Comparison of ENCODE assay signal across 12 cellular contexts in the genomic region with DNA sequence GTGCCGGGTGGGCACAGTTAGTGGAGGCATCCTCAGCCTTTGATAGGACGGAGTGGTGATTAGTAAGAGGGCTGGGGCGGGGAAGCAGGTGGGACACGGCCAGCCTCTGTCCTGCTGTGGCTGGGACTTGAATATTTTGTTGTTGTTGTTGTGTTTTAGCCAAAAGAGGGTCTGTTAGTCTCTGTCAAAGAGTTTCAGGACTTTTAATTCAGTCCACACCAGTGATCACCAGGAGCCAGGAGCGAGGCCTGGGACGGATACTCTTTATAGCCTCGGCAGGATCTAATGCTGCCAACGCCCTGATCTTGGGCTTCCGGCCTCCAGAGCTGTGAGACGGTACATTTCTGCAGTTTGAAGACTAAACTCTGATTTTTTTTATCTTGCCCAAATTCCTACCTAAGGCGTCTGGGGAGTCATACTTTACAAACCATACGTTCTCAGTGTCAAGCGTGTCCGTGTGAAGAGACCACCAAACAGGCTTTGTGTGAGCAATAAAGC. TPM values are rescaled to one million over a fixed set of nuclear protein-coding genes. Genes with fewer than 3 reads are reported as not detected.
DNase-seq lines count a peak whose midpoint lies in the region; FAIRE-seq and TF ChIP-seq lines count a peak whose summit lies in the region.
"Had no signal": no experiment of that assay in that cellular context is flagged by ENCODE, and none has a peak within 500 bp of the region (broad histone marks: within the 10 kb centered on the region; RNA-seq: fewer than 3 reads in every experiment).

No MANE protein-coding gene starts in this region.

- no peak for FAIRE-seq in H1 (lab: Jason Lieb, UNC)

- no peak overlapping the region; a peak in 1 of 7 replicates for H3K9ac ChIP-seq in H1 (replicated peaks in 1 of 4; ENCODE audit: extremely low read depth in 1 of 4, low read depth in 3 of 4, low read length in 3 of 4)

- H2BK15ac ChIP-seq in H1 (ENCODE audit: low read length) = 0 out of 2 replicates have a peak overlapping the region, but pooled peaks have one; percentile 19

- TF ChIP-seq RAD21 in H1 (IDR thresholded peaks at IDR 0.05 in 1 of 2, conservative IDR thresholded peaks at IDR 0.05 in 1 of 2; ENCODE audit: low read depth in 2 of 2, low read length in 2 of 2) = no peak

- no peak overlapping the region for H2AK5ac ChIP-seq in H1 (ENCODE audit: low read depth, low read length)

- no peaks in the 10 kb centered on the region; the same call in 1 of the 2 replicates for H3K23me2 ChIP-seq in H1 (ENCODE audit: low read depth, low read length)

- peak overlapping the region; percentile 11 to 26; a peak in 2 of 4 replicates for H3K4me2 ChIP-seq in H1 (ENCODE audit: insufficient read depth in 1 of 2, low read depth in 2 of 2, low read length in 2 of 2)

- H3K4me3 ChIP-seq in H1 (ENCODE audit: extremely low read depth in 1 of 4, insufficient read depth in 2 of 4, low read depth in 3 of 4, low read length in 4 of 4) (no peak overlapping the region), skin epidermis (no peak overlapping the region)
- H3K4me3 ChIP-seq: heart right ventricle had no signal

- H3K27me3 ChIP-seq in H1 (replicated peaks in 1 of 4; ENCODE audit: control insufficient read depth in 3 of 4, extremely low read depth in 1 of 4, insufficient read depth in 3 of 4, low read length in 3 of 4) = no peaks in the 10 kb centered on the region
- H3K27me3 ChIP-seq: heart right ventricle had no signal

- no peak for TF ChIP-seq EP300 in H1 (IDR thresholded peaks at IDR 0.05; ENCODE audit: borderline replicate concordance in 1 of 2, low read depth in 2 of 2, low read length in 2 of 2)

- H3K18ac ChIP-seq in H1 (ENCODE audit: extremely low read depth, low read length) = peak overlapping the region; percentile 22; the same call in 1 of the 2 replicates

- H4K5ac ChIP-seq in H1 (ENCODE audit: insufficient read length, low read depth, low read length) = peak overlapping the region; percentile 1

- H2BK20ac ChIP-seq in H1 (ENCODE audit: low read length) = no peak overlapping the region

- H4K8ac ChIP-seq in H1 (ENCODE audit: extremely low read depth, insufficient read depth, low read length) = no peak overlapping the region

- peaks cover 63% of the 10 kb centered on the region for H3K4me1 Mint-ChIP-seq in T-helper 1 cell treated with Interleukin-12 subunit alpha and Interleukin-12 subunit beta and Interleukin-4 antibody, amounts not matched to agents 30 μg/mL and 1 μg/mL, for 36 hours (ENCODE audit: low read depth)

- H3K36me3 Mint-ChIP-seq in T-helper 1 cell treated with Interleukin-12 subunit alpha and Interleukin-12 subunit beta and Interleukin-4 antibody, amounts not matched to agents 30 μg/mL and 1 μg/mL, for 36 hours (ENCODE audit: low read depth) = peaks cover 10% of the 10 kb centered on the region

- WGBS in H1 (ENCODE audit: extremely low coverage in 1 of 2, insufficient coverage in 1 of 2, insufficient read length in 1 of 2, insufficient replicate concordance in 2 of 2, low coverage in 1 of 2, low lambda C conversion rate in 2 of 2, missing lambda C conversion rate in 1 of 2), 2 experiments = 64% methylated on average over 14 of the region's 14 CpGs; no CpG with 5 or more reads in 1 of the 2 experiments

- no peaks in the 10 kb centered on the region for H3K36me3 ChIP-seq in H1 (ENCODE audit: control insufficient read depth in 2 of 4, insufficient read depth in 4 of 4, low read length in 3 of 4)

- peak overlapping the region; percentile 15 for H4K91ac ChIP-seq in H1 (replicated peaks; ENCODE audit: insufficient read length, low read length)

- no peak overlapping the region for H3K4me3 Mint-ChIP-seq in T-helper 1 cell treated with Interleukin-12 subunit alpha and Interleukin-12 subunit beta and Interleukin-4 antibody, amounts not matched to agents 30 μg/mL and 1 μg/mL, for 36 hours

- DNase-seq in T-helper 1 cell (no peak), RWPE1 (ENCODE audit: low spot score) (no peak), H1 (ENCODE audit: low read depth in 1 of 2, low spot score in 2 of 2) (no peak), NCI-H2196 (lab: John Stamatoyannopoulos, UW; ENCODE audit: unreplicated experiment) (no peak), NCI-H69 (lab: John Stamatoyannopoulos, UW) (no peak), CD1c-positive myeloid dendritic cell (ENCODE audit: extremely low spot score) (no peak)
- DNase-seq: DND-41, heart right ventricle, mammary epithelial cell, NCI-H2029 treated with DMSO at 0.1 percent for 48 hours had no signal

- TF ChIP-seq CTCF in RWPE1 (conservative IDR thresholded peaks at IDR 0.05; ENCODE audit: low read depth) (no peak), H1 (IDR thresholded peaks at IDR 0.05; ENCODE audit: control extremely low read depth in 1 of 3, insufficient read depth in 1 of 3, low read depth in 1 of 3, low read length in 3 of 3) (no peak)

- no peak overlapping the region for H3K56ac ChIP-seq in H1 (replicated peaks; ENCODE audit: insufficient read length, low read depth, low read length)

- peaks cover 0 to 9% of the 10 kb centered on the region in 2 experiments; a peak in 2 of 4 replicates for H3K79me2 ChIP-seq in H1 (ENCODE audit: control insufficient read depth in 1 of 2, insufficient read depth in 2 of 2, low read length in 2 of 2)

- no peak overlapping the region for H3K4ac ChIP-seq in H1 (replicated peaks; ENCODE audit: insufficient read length, low read depth, low read length)

- no peak overlapping the region for H2BK120ac ChIP-seq in H1 (replicated peaks; ENCODE audit: low read depth, low read length)

- H3K23ac ChIP-seq in H1 (ENCODE audit: insufficient read length) = no peak overlapping the region

- no peak for TF ChIP-seq POLR2A in H1 (IDR thresholded peaks at IDR 0.05; ENCODE audit: control extremely low read depth in 1 of 2, low read depth in 2 of 2, low read length in 2 of 2)

- no peak overlapping the region for H3K14ac ChIP-seq in H1 (ENCODE audit: insufficient read length)

- CTCF ChIA-PET in RWPE1 (lab: Yijun Ruan, JAX) (interaction anchor here (0.7 kb wide), 1 partner anchor 119 kb away, joined by 3 read pairs; no protein-coding TSS in a partner anchor), H1 (lab: Charles Lee; ENCODE audit: partially characterized antibody) (interaction anchor here (1.7 kb wide), 1 partner anchor 11 kb away, joined by 4 read pairs; no protein-coding TSS in a partner anchor)

- peak overlapping the region; percentile 99 for H3K27ac Mint-ChIP-seq in T-helper 1 cell treated with Interleukin-12 subunit alpha and Interleukin-12 subunit beta and Interleukin-4 antibody, amounts not matched to agents 30 μg/mL and 1 μg/mL, for 36 hours

- peak overlapping the region; percentile 79 for H2BK5ac ChIP-seq in H1 (ENCODE audit: low read depth, low read length)

- peak overlapping the region; percentile 98 for H3K27ac ChIP-seq in RWPE1
- H3K27ac ChIP-seq in H1 (ENCODE audit: low read depth, low read length) = no peak overlapping the region; the same call in 1 of the 2 replicates
- H3K27ac ChIP-seq in skin epidermis = peak overlapping the region in 11 of 21 experiments; percentile 8 to 98 (median 55)

- peak overlapping the region; percentile 75; the same call in 1 of the 2 replicates for H2BK12ac ChIP-seq in H1 (ENCODE audit: low read depth, low read length)

- H3K9me3 ChIP-seq in H1 (ENCODE audit: insufficient read depth in 2 of 2, low read depth in 1 of 2, low read length in 1 of 2) = no peaks in the 10 kb centered on the region
- H3K9me3 ChIP-seq: heart right ventricle had no signal

- H4K20me1 ChIP-seq in H1 (replicated peaks in 1 of 2; ENCODE audit: control insufficient read depth in 1 of 2, insufficient read depth in 2 of 2, low read length in 2 of 2) = peaks cover 0 to under 1% of the 10 kb centered on the region in 2 experiments

- peaks cover 8 to 22% (median 16%) of the 10 kb centered on the region in 4 experiments for H3K4me1 ChIP-seq in H1 (replicated peaks in 1 of 4; ENCODE audit: control insufficient read depth in 3 of 4, insufficient read depth in 4 of 4, low read length in 3 of 4)

- POLR2A ChIA-PET in RWPE1 (lab: Yijun Ruan, JAX; ENCODE audit: low non-redundant PET) = interaction anchor here (0.5 kb wide), 1 partner anchor 150 kb away, joined by 3 read pairs; no protein-coding TSS in a partner anchor
- POLR2A ChIA-PET in H1 (lab: Charles Lee; ENCODE audit: partially characterized antibody) = interaction anchor here (0.7 to 2.4 kb wide), 4 partner anchors 12 to 32 kb away, joined by 3 to 9 read pairs (median 3); no protein-coding TSS in a partner anchor

- no peaks in the 10 kb centered on the region for H3K9me3 Mint-ChIP-seq in T-helper 1 cell treated with Interleukin-12 subunit alpha and Interleukin-12 subunit beta and Interleukin-4 antibody, amounts not matched to agents 30 μg/mL and 1 μg/mL, for 36 hours

- H3K79me1 ChIP-seq in H1 (ENCODE audit: low read depth, low read length) = 0 out of 2 replicates have a peak, but pooled peaks cover 3% of the 10 kb centered on the region

- no peaks in the 10 kb centered on the region for H3K27me3 Mint-ChIP-seq in T-helper 1 cell treated with Interleukin-12 subunit alpha and Interleukin-12 subunit beta and Interleukin-4 antibody, amounts not matched to agents 30 μg/mL and 1 μg/mL, for 36 hours (ENCODE audit: low read depth)

- no peak overlapping the region for H2AFZ ChIP-seq in H1 (ENCODE audit: low read length)

RNA-seq across cellular contexts. Expression of a gene that starts 2.9 kb away (rescaled TPM):
- 62.1 and 62.8 TPM in 2 replicates for total RNA-seq in H1 (2021; fragmentation: NEBNext Ultra II Directional; extraction: Animal tissue kit (Norgen Biotek cat#: 25700))
- polyA plus RNA-seq in H1 (2011; rRNA removed) = 30.4 and 33.8 TPM in 2 replicates
- polyA plus RNA-seq in H1 (2011; cell fraction: cytosol; rRNA removed) = 29.3 TPM
- polyA plus RNA-seq in H1 (2011; cell fraction: nucleus; rRNA removed) = 278 TPM
- polyA plus RNA-seq in H1 (2012, experiment 1 of 2) = 41.4 to 55.4 TPM (median 46.9 TPM) in 4 replicates
- 4.1 TPM for polyA plus RNA-seq in H1 (2012, experiment 2 of 2)
- 26.5 TPM for polyA plus RNA-seq in H1 (2013, experiment 1 of 2)
- polyA plus RNA-seq in H1 (2013, experiment 2 of 2) = 21.3 TPM
- polyA minus RNA-seq in H1 (2011; rRNA and poly(A)+ RNA removed) = 118 and 169 TPM in 2 replicates
- 76.0 TPM for polyA minus RNA-seq in H1 (2011; cell fraction: cytosol; rRNA and poly(A)+ RNA removed)
- 166 TPM for polyA minus RNA-seq in H1 (2011; cell fraction: nucleus; rRNA and poly(A)+ RNA removed)

RNA-seq across cellular contexts. Expression of a gene that starts 37.5 kb away (rescaled TPM):
- total RNA-seq in H1 (2021; fragmentation: NEBNext Ultra II Directional; extraction: Animal tissue kit (Norgen Biotek cat#: 25700)) = 15.5 and 18.2 TPM in 2 replicates
- polyA plus RNA-seq in H1 (2011; rRNA removed) = 25.9 and 36.4 TPM in 2 replicates
- polyA plus RNA-seq in H1 (2011; cell fraction: cytosol; rRNA removed) = 17.5 TPM
- 102 TPM for polyA plus RNA-seq in H1 (2011; cell fraction: nucleus; rRNA removed)
- 15.1 to 18.1 TPM (median 17.1 TPM) in 4 replicates for polyA plus RNA-seq in H1 (2012, experiment 1 of 2)
- polyA plus RNA-seq in H1 (2012, experiment 2 of 2) = 14.0 TPM
- 17.1 TPM for polyA plus RNA-seq in H1 (2013, experiment 1 of 2)
- polyA plus RNA-seq in H1 (2013, experiment 2 of 2) = 15.3 TPM
- polyA minus RNA-seq in H1 (2011; rRNA and poly(A)+ RNA removed) = 11.4 and 14.1 TPM in 2 replicates
- 6.9 TPM for polyA minus RNA-seq in H1 (2011; cell fraction: cytosol; rRNA and poly(A)+ RNA removed)
- 34.6 TPM for polyA minus RNA-seq in H1 (2011; cell fraction: nucleus; rRNA and poly(A)+ RNA removed)

RNA-seq across cellular contexts. Expression of a gene that starts 37.6 kb away (rescaled TPM):
- 15.6 and 19.6 TPM in 2 replicates for total RNA-seq in H1 (2021; fragmentation: NEBNext Ultra II Directional; extraction: Animal tissue kit (Norgen Biotek cat#: 25700))
- polyA plus RNA-seq in H1 (2011; rRNA removed) = 18.0 and 39.2 TPM in 2 replicates
- polyA plus RNA-seq in H1 (2011; cell fraction: cytosol; rRNA removed) = 15.0 TPM
- polyA plus RNA-seq in H1 (2011; cell fraction: nucleus; rRNA removed) = 67.1 TPM
- polyA plus RNA-seq in H1 (2012, experiment 1 of 2) = 12.4 to 20.3 TPM (median 15.5 TPM) in 4 replicates
- polyA plus RNA-seq in H1 (2012, experiment 2 of 2) = 9.4 TPM
- polyA plus RNA-seq in H1 (2013, experiment 1 of 2) = 15.4 TPM
- polyA plus RNA-seq in H1 (2013, experiment 2 of 2) = 14.5 TPM
- 7.3 and 12.8 TPM in 2 replicates for polyA minus RNA-seq in H1 (2011; rRNA and poly(A)+ RNA removed)
- polyA minus RNA-seq in H1 (2011; cell fraction: cytosol; rRNA and poly(A)+ RNA removed) = 10.8 TPM
- 22.3 TPM for polyA minus RNA-seq in H1 (2011; cell fraction: nucleus; rRNA and poly(A)+ RNA removed)
